ENCODE assay signal across 8 cellular contexts in the genomic region with DNA sequence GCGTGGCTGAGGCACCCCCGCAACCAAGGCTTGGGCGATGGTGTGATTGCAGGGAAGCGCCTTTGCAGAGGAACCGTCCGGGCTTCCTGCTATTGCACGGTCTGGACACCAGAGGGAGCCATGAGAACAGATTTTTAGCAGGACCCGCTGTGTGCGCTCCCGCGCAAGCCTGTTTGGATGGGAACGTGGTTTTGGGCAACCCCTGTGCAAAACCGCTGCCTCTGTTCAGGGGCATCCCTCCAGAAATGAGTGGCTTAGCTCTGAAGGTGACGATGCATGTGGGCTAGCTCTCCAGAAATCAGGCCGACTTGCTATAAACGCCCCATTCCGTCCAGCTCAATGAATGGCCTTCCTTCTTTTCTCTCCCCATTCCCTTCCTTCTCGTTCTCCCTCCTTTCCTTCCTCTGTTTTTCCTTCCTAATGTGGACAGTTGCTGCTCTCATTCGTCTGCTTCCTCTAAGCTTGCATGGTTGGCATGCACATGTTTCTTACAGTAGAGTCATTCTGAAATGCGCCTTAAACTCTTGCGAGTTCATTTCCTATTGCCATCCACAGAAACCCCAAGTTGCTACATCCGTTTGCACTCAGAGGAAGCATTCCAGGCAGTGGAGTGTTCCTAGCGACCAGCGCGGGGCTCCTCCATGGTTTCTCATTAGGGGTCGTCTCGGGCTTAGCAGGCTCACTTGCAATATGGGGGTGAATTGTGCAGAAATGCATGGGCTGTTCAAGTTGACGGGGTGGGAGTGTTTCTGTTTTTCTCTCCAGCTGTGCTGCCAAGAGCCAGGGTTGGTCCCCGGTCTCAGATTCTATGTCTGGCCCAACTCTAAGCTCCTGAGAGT.
DNase-seq lines count a peak whose midpoint lies in the region; ATAC-seq, FAIRE-seq and TF ChIP-seq lines count a peak whose summit lies in the region.

No MANE protein-coding gene starts in this region.

- H3K27ac ChIP-seq in caudate nucleus (ENCODE audit: low read depth, low read length) = no peak overlapping the region
- no peak overlapping the region for H3K27ac ChIP-seq in kidney (ENCODE audit: low read depth in 2 of 2, low read length in 2 of 2)

- DNase-seq in DMS53 treated with DMSO at 0.1 percent for 48 hours (lab: John Stamatoyannopoulos, UW; ENCODE audit: unreplicated experiment) (peak; percentile 44), H7 (peak; percentile 73), NCI-H1694 treated with DMSO at 0.1 percent for 48 hours (lab: John Stamatoyannopoulos, UW) (peak; percentile 77), caudate nucleus (lab: John Stamatoyannopoulos, UW) (peak in 54 of 61 donors; percentile 2 to 79 (median 36)), kidney (peak; percentile 79)
- peak; percentile 33 to 47 for DNase-seq in stimulated activated CD4-positive, alpha-beta T cell treated with anti-CD3 and anti-CD28 coated beads, Interleukin-15, amount 100 ng/mL, for 48 hours (ENCODE audit: low read depth in 2 of 2)

- H3K36me3 ChIP-seq in H7 (replicated peaks; ENCODE audit: control insufficient read depth, insufficient read depth, low read length) (no peaks in the 10 kb centered on the region), kidney (ENCODE audit: control insufficient read depth in 1 of 2, insufficient read depth in 2 of 2, low read length in 2 of 2) (no peaks in the 10 kb centered on the region)

- H3K9me3 ChIP-seq in kidney (ENCODE audit: control insufficient read depth in 1 of 2, low read length in 2 of 2) = no peaks in the 10 kb centered on the region

- TF ChIP-seq CTCF in WI38 (IDR thresholded peaks at IDR 0.05; ENCODE audit: low read depth, low read length) (peak; percentile 88), kidney (IDR thresholded peaks at IDR 0.05; ENCODE audit: borderline replicate concordance, extremely low read depth, insufficient read depth) (peak; percentile 83)

- FAIRE-seq in kidney (lab: Jason Lieb, UNC) = no peak

- peaks cover 4% of the 10 kb centered on the region in 2 donors for H3K4me1 ChIP-seq in kidney (ENCODE audit: control insufficient read depth in 1 of 2, insufficient read depth in 1 of 2, low read depth in 1 of 2, low read length in 2 of 2)

- H3K4me3 ChIP-seq in H7 (ENCODE audit: insufficient read depth, low read depth, low read length) (0 out of 2 replicates have a peak overlapping the region, but pooled peaks have one; percentile 14), WI38 (ENCODE audit: low read depth, low read length) (peak overlapping the region; percentile 8; the same call in 1 of the 2 replicates), kidney (ENCODE audit: low read length in 2 of 2) (peak overlapping the region in 1 of 2 donors; percentile 37)

- H3K9ac ChIP-seq in kidney (ENCODE audit: low read length in 2 of 2) = no peak overlapping the region

- no peaks in the 10 kb centered on the region for H3K27me3 ChIP-seq in H7 (ENCODE audit: control insufficient read depth, insufficient read depth, low read length)

- no peak for ATAC-seq in HG03025 (IDR thresholded peaks at IDR 0.05; ENCODE audit: low FRiP score, unreplicated experiment)

- intact Hi-C loops in kidney (cut with DNase I) = no loop called here
